Comparison of ENCODE assay signal across 24 cellular contexts in genomic region chr4:81425087-81425486, GRCh38.
"Had no signal": no experiment of that assay in that cellular context is flagged by ENCODE, and none has a peak within 500 bp of the region (broad histone marks: within the 10 kb centered on the region; RNA-seq: fewer than 3 reads in every experiment).

No MANE protein-coding gene starts in this region.

- H3K4me3 Mint-ChIP-seq: activated CD4-positive, alpha-beta T cell treated with anti-CD3 and anti-CD28 coated beads, Interleukin-2, amount 10 ng/mL, durations not matched to agents 24 days and 14 days; activated CD8-positive, alpha-beta T cell treated with anti-CD3 and anti-CD28 coated beads for 36 hours; activated naive CD4-positive, alpha-beta T cell treated with anti-CD3 and anti-CD28 coated beads, Interleukin-2, amount 10 ng/mL, durations not matched to agents 7 days and 5 days; activated T-cell treated with anti-CD3 and anti-CD28 coated beads, Interleukin-2, amount 50 U/mL, for 24 hours; stimulated activated naive CD8-positive, alpha-beta T cell treated with anti-CD3 and anti-CD28 coated beads, Interleukin-15, amount 100 ng/mL, for 72 hours; T-helper 2 cell treated with Interferon-gamma antibody and Interleukin-4, amounts not matched to agents 5 μg/mL and 100 μg/mL, for 36 hours had no signal

- H3K4me1 Mint-ChIP-seq: activated naive CD4-positive, alpha-beta T cell treated with anti-CD3 and anti-CD28 coated beads, Interleukin-2, amount 10 ng/mL, durations not matched to agents 7 days and 5 days had no signal

- H3K27me3 ChIP-seq: ascending aorta, esophagus muscularis mucosa, gastroesophageal sphincter, heart left ventricle, right lobe of liver, upper lobe of left lung had no signal

- H3K4me3 ChIP-seq: ascending aorta, esophagus muscularis mucosa, gastroesophageal sphincter, heart left ventricle, left ventricle myocardium inferior, mucosa of descending colon, right lobe of liver, thoracic aorta, upper lobe of left lung had no signal

- DNase-seq: activated CD4-positive, alpha-beta T cell treated with anti-CD3 and anti-CD28 coated beads, Interleukin-2, amount 10 ng/mL, durations not matched to agents 24 days and 14 days; activated CD8-positive, alpha-beta T cell treated with anti-CD3 and anti-CD28 coated beads for 36 hours; activated naive CD4-positive, alpha-beta T cell treated with anti-CD3 and anti-CD28 coated beads, Interleukin-2, amount 10 ng/mL, durations not matched to agents 7 days and 5 days; activated T-cell treated with anti-CD3 and anti-CD28 coated beads, Interleukin-2, amount 50 U/mL, for 24 hours; cortex of kidney; effector CD4-positive, alpha-beta T cell; heart left ventricle; left ventricle myocardium inferior; mammary epithelial cell; mucosa of descending colon; naive B cell; right lobe of liver; small intestine; stimulated activated CD4-positive, alpha-beta T cell treated with anti-CD3 and anti-CD28 coated beads, Interleukin-15, amount 100 ng/mL, for 24 hours; stimulated activated CD4-positive, alpha-beta T cell treated with anti-CD3 and anti-CD28 coated beads, Interleukin-2, amount 100 ng/mL, for 48 hours; stimulated activated naive CD8-positive, alpha-beta T cell treated with anti-CD3 and anti-CD28 coated beads, Interleukin-15, amount 100 ng/mL, for 72 hours had no signal

- H3K4me1 ChIP-seq: ascending aorta, gastroesophageal sphincter, left ventricle myocardium inferior, parathyroid adenoma, right lobe of liver, upper lobe of left lung had no signal

- H3K36me3 Mint-ChIP-seq: activated naive CD4-positive, alpha-beta T cell treated with anti-CD3 and anti-CD28 coated beads, Interleukin-2, amount 10 ng/mL, durations not matched to agents 7 days and 5 days had no signal

- H3K36me3 ChIP-seq: neutrophil, thoracic aorta had no signal

- H3K9ac ChIP-seq: parathyroid adenoma had no signal

- H3K79me2 ChIP-seq: parathyroid adenoma had no signal

- H2AFZ ChIP-seq: parathyroid adenoma had no signal

- H3K27me3 Mint-ChIP-seq: activated CD4-positive, alpha-beta T cell treated with anti-CD3 and anti-CD28 coated beads, Interleukin-2, amount 10 ng/mL, durations not matched to agents 24 days and 14 days; activated CD8-positive, alpha-beta T cell treated with anti-CD3 and anti-CD28 coated beads for 36 hours; activated naive CD4-positive, alpha-beta T cell treated with anti-CD3 and anti-CD28 coated beads, Interleukin-2, amount 10 ng/mL, durations not matched to agents 7 days and 5 days; activated T-cell treated with anti-CD3 and anti-CD28 coated beads, Interleukin-2, amount 50 U/mL, for 24 hours; naive B cell; stimulated activated naive CD8-positive, alpha-beta T cell treated with anti-CD3 and anti-CD28 coated beads, Interleukin-15, amount 100 ng/mL, for 72 hours had no signal

- ATAC-seq: activated CD8-positive, alpha-beta T cell treated with anti-CD3 and anti-CD28 coated beads for 36 hours; gastroesophageal sphincter; heart left ventricle; mucosa of descending colon; stimulated activated naive CD8-positive, alpha-beta T cell treated with anti-CD3 and anti-CD28 coated beads, Interleukin-15, amount 100 ng/mL, for 72 hours had no signal

- H3K27ac Mint-ChIP-seq: activated CD4-positive, alpha-beta T cell treated with anti-CD3 and anti-CD28 coated beads, Interleukin-2, amount 10 ng/mL, durations not matched to agents 24 days and 14 days; activated CD8-positive, alpha-beta T cell treated with anti-CD3 and anti-CD28 coated beads for 36 hours; activated naive CD4-positive, alpha-beta T cell treated with anti-CD3 and anti-CD28 coated beads, Interleukin-2, amount 10 ng/mL, durations not matched to agents 7 days and 5 days; activated T-cell treated with anti-CD3 and anti-CD28 coated beads, Interleukin-2, amount 50 U/mL, for 24 hours; T-helper 2 cell treated with Interferon-gamma antibody and Interleukin-4, amounts not matched to agents 5 μg/mL and 100 μg/mL, for 36 hours had no signal

- H3K9me3 ChIP-seq: ascending aorta, esophagus muscularis mucosa, gastroesophageal sphincter, heart left ventricle, left ventricle myocardium inferior, mucosa of descending colon, neutrophil, right lobe of liver, thoracic aorta, upper lobe of left lung had no signal

- H3K27ac ChIP-seq: ascending aorta, esophagus muscularis mucosa, gastroesophageal sphincter, heart left ventricle, left ventricle myocardium inferior, neutrophil, parathyroid adenoma, right lobe of liver, thoracic aorta, upper lobe of left lung had no signal

- H3K9me3 Mint-ChIP-seq: activated CD4-positive, alpha-beta T cell treated with anti-CD3 and anti-CD28 coated beads, Interleukin-2, amount 10 ng/mL, durations not matched to agents 24 days and 14 days; activated CD8-positive, alpha-beta T cell treated with anti-CD3 and anti-CD28 coated beads for 36 hours; activated naive CD4-positive, alpha-beta T cell treated with anti-CD3 and anti-CD28 coated beads, Interleukin-2, amount 10 ng/mL, durations not matched to agents 7 days and 5 days; activated T-cell treated with anti-CD3 and anti-CD28 coated beads, Interleukin-2, amount 50 U/mL, for 24 hours; T-helper 2 cell treated with Interferon-gamma antibody and Interleukin-4, amounts not matched to agents 5 μg/mL and 100 μg/mL, for 36 hours had no signal
